In genomic region chr15:49169880-49170597, GRCh38 we compare ENCODE assay signal across 8 cellular contexts. TPM values are rescaled to one million over a fixed set of nuclear protein-coding genes. Genes with fewer than 3 reads are reported as not detected.
DNase-seq lines count a peak whose midpoint lies in the region; ATAC-seq and TF ChIP-seq lines count a peak whose summit lies in the region.

GALK2 (plus strand) TSS chr15:49170247; CDS start chr15:49170323, 76 bp downstream.

- H3K4me1 ChIP-seq in ectodermal cell (ENCODE audit: control insufficient read depth, insufficient read depth, low read length) (no peaks in the 10 kb centered on the region), lower lobe of right lung (peaks cover 13% of the 10 kb centered on the region)

- CTCF ChIA-PET in activated CD8-positive, alpha-beta T cell treated with anti-CD3 and anti-CD28 coated beads for 36 hours (lab: Charles Lee): interaction anchor here (1.1 to 1.2 kb wide), 2 partner anchors 15 to 23 kb away, joined by 3 to 6 read pairs; partner anchors contain the start of gene COPS2

- 12% methylated on average over 30 of the region's 30 CpGs for WGBS in ectodermal cell, 2 experiments

- intact Hi-C loops in CD14-positive monocyte (cut with micrococcal nuclease) (no loop called here), lower lobe of right lung (cut with DNase I) (no loop called here)
- intact Hi-C loops in activated CD8-positive, alpha-beta T cell treated with anti-CD3 and anti-CD28 coated beads for 36 hours (cut with micrococcal nuclease): no loop called here

- H3K4me1 Mint-ChIP-seq in CD14-positive monocyte: peaks cover 31% of the 10 kb centered on the region
- H3K4me1 Mint-ChIP-seq in activated CD8-positive, alpha-beta T cell treated with anti-CD3 and anti-CD28 coated beads for 36 hours (ENCODE audit: low read depth): peaks cover 27% of the 10 kb centered on the region

- peaks cover 2 to 5% of the 10 kb centered on the region in 2 donors for H3K36me3 Mint-ChIP-seq in CD14-positive monocyte
- H3K36me3 Mint-ChIP-seq in activated CD8-positive, alpha-beta T cell treated with anti-CD3 and anti-CD28 coated beads for 36 hours (ENCODE audit: low read depth): peaks cover 3% of the 10 kb centered on the region

- H3K36me3 ChIP-seq in ectodermal cell (ENCODE audit: control insufficient read depth, insufficient read depth, low read length) (no peaks in the 10 kb centered on the region), lower lobe of right lung (no peaks in the 10 kb centered on the region)

- TF ChIP-seq CTCF in CD14-positive monocyte (IDR thresholded peaks at IDR 0.05) (no peak), lower lobe of right lung (IDR thresholded peaks at IDR 0.05) (no peak)
- TF ChIP-seq CTCF in activated CD8-positive, alpha-beta T cell treated with anti-CD3 and anti-CD28 coated beads for 36 hours (IDR thresholded peaks at IDR 0.05): no peak

- ATAC-seq in GM19395 (IDR thresholded peaks at IDR 0.05; ENCODE audit: unreplicated experiment): peak; percentile 95
- ATAC-seq in HG03565 (IDR thresholded peaks at IDR 0.05; ENCODE audit: unreplicated experiment): peak; percentile 97
- ATAC-seq in activated CD8-positive, alpha-beta T cell treated with anti-CD3 and anti-CD28 coated beads for 36 hours: peak; percentile 99
- peak; percentile 99 to 100 for ATAC-seq in lower lobe of right lung

- peaks cover 0 to 2% (median 0%) of the 10 kb centered on the region in 3 donors for H3K27me3 Mint-ChIP-seq in CD14-positive monocyte (ENCODE audit: low read depth in 3 of 3)
- H3K27me3 Mint-ChIP-seq in activated CD8-positive, alpha-beta T cell treated with anti-CD3 and anti-CD28 coated beads for 36 hours: no peaks in the 10 kb centered on the region

- peak within 1 kb of the TSS; percentile 94 to 100 for H3K4me3 Mint-ChIP-seq in CD14-positive monocyte
- H3K4me3 Mint-ChIP-seq in activated CD8-positive, alpha-beta T cell treated with anti-CD3 and anti-CD28 coated beads for 36 hours: peak within 1 kb of the TSS; percentile 89

- H3K27ac ChIP-seq in ectodermal cell (ENCODE audit: insufficient read depth, low read depth, low read length, poor library complexity, severe bottlenecking): no peak within 1 kb of the TSS
- peak within 1 kb of the TSS; percentile 84 for H3K27ac ChIP-seq in lower lobe of right lung

- peaks cover 0 to 2% (median 0%) of the 10 kb centered on the region in 7 donors for H3K9me3 Mint-ChIP-seq in CD14-positive monocyte
- no peaks in the 10 kb centered on the region for H3K9me3 Mint-ChIP-seq in activated CD8-positive, alpha-beta T cell treated with anti-CD3 and anti-CD28 coated beads for 36 hours

- H3K27ac Mint-ChIP-seq in CD14-positive monocyte: peak within 1 kb of the TSS; percentile 90 to 96 (median 95)
- peak within 1 kb of the TSS; percentile 96 for H3K27ac Mint-ChIP-seq in activated CD8-positive, alpha-beta T cell treated with anti-CD3 and anti-CD28 coated beads for 36 hours

- H3K9me3 ChIP-seq in ectodermal cell (ENCODE audit: control insufficient read depth, low read length): no peaks in the 10 kb centered on the region
- no peaks in the 10 kb centered on the region for H3K9me3 ChIP-seq in lower lobe of right lung

- peak; percentile 70 for DNase-seq in CD14-positive monocyte (ENCODE audit: low spot score)
- DNase-seq in NCI-H82 (lab: John Stamatoyannopoulos, UW): peak; percentile 95
- DNase-seq in activated CD8-positive, alpha-beta T cell treated with anti-CD3 and anti-CD28 coated beads for 36 hours: peak; percentile 85
- DNase-seq in lower lobe of right lung: peak; percentile 89
- peak; percentile 52 to 82 (median 66) for DNase-seq in stimulated activated CD4-positive, alpha-beta T cell treated with anti-CD3 and anti-CD28 coated beads, TNF-alpha, amount 100 ng/mL, for 24 hours (ENCODE audit: low read depth in 3 of 3)

- H3K27me3 ChIP-seq in ectodermal cell (ENCODE audit: control insufficient read depth, insufficient read depth, low read length, poor library complexity, severe bottlenecking): no peaks in the 10 kb centered on the region
- H3K27me3 ChIP-seq in lower lobe of right lung (ENCODE audit: low read depth): no peaks in the 10 kb centered on the region

- POLR2A ChIA-PET in activated CD8-positive, alpha-beta T cell treated with anti-CD3 and anti-CD28 coated beads for 36 hours (lab: Charles Lee): interaction anchor here (0.6 to 3.1 kb wide), 6 partner anchors 8 to 106 kb away, joined by 3 to 18 read pairs (median 4); partner anchors contain the start of gene COPS2

- H3K4me3 ChIP-seq in ectodermal cell (ENCODE audit: insufficient read depth, low read depth, low read length) (peak within 1 kb of the TSS; percentile 58), lower lobe of right lung (peak within 1 kb of the TSS; percentile 71)

RNA-seq across cellular contexts. Expression of gene GALK2, which starts in this region (rescaled TPM):
- polyA plus RNA-seq in CD14-positive monocyte: 10 to 100 TPM; 14.5 to 16.9 TPM
- 10 to 100 TPM; 26.8 to 27.5 TPM for total RNA-seq in activated CD8-positive, alpha-beta T cell treated with anti-CD3 and anti-CD28 coated beads for 36 hours
- polyA plus RNA-seq in ectodermal cell (2013, experiment 1 of 4): 18.4 TPM
- polyA plus RNA-seq in ectodermal cell (2013, experiment 2 of 4): 13.2 TPM
- 10.1 TPM for polyA plus RNA-seq in ectodermal cell (2013, experiment 3 of 4)
- 12.4 TPM for polyA plus RNA-seq in ectodermal cell (2013, experiment 4 of 4)
- total RNA-seq in lower lobe of right lung: 38.8 TPM
